In genomic region chr1:40834968-40835545, GRCh38 we compare ENCODE assay signal across 29 cellular contexts. TPM values are rescaled to one million over a fixed set of nuclear protein-coding genes. Genes with fewer than 3 reads are reported as not detected.
A peak's percentile ranks its signal among the peaks of the same experiment; 100 is the strongest.
DNase-seq lines count a peak whose midpoint lies in the region; ATAC-seq, FAIRE-seq and TF ChIP-seq lines count a peak whose summit lies in the region.
"Had no signal": no experiment of that assay in that cellular context is flagged by ENCODE, and none has a peak within 500 bp of the region (broad histone marks: within the 10 kb centered on the region; RNA-seq: fewer than 3 reads in every experiment).

No MANE protein-coding gene starts in this region.

- H2BK5ac ChIP-seq in IMR-90 (ENCODE audit: low read depth, low read length, poor library complexity, severe bottlenecking): no peak overlapping the region
- H2BK5ac ChIP-seq in neuronal stem cell (ENCODE audit: low read length): peak overlapping the region; percentile 42

- H2BK120ac ChIP-seq in IMR-90 (ENCODE audit: low read depth, low read length): no peak overlapping the region
- H2BK120ac ChIP-seq in neuronal stem cell (ENCODE audit: low read depth, low read length): no peak overlapping the region

- H3K9me3 Mint-ChIP-seq in activated T-cell treated with anti-CD3 and anti-CD28 coated beads, Interleukin-2, amount 50 U/mL, for 24 hours: no peaks in the 10 kb centered on the region

- peaks cover 8% of the 10 kb centered on the region for H3K4me1 Mint-ChIP-seq in activated T-cell treated with anti-CD3 and anti-CD28 coated beads, Interleukin-2, amount 50 U/mL, for 24 hours (ENCODE audit: low read depth)

- no peak overlapping the region for H2BK20ac ChIP-seq in IMR-90 (ENCODE audit: low read depth, low read length)

- H3K9ac ChIP-seq in IMR-90 (ENCODE audit: low read depth, low read length): no peak overlapping the region
- no peak overlapping the region for H3K9ac ChIP-seq in neuronal stem cell (ENCODE audit: low read depth, low read length, poor library complexity)
- no peak overlapping the region for H3K9ac ChIP-seq in SK-N-SH

- TF ChIP-seq RAD21 in IMR-90 (IDR thresholded peaks at IDR 0.05; ENCODE audit: low read length): no peak
- no peak for TF ChIP-seq RAD21 in SK-N-SH (IDR thresholded peaks at IDR 0.05; ENCODE audit: low read length)

- H3K23ac ChIP-seq in IMR-90 (ENCODE audit: low read depth, low read length): no peak overlapping the region
- peak overlapping the region; percentile 25 for H3K23ac ChIP-seq in neuronal stem cell (ENCODE audit: low read depth, low read length, poor library complexity)

- H2BK15ac ChIP-seq in IMR-90 (ENCODE audit: low read depth, low read length): no peak overlapping the region
- H2BK15ac ChIP-seq in neuronal stem cell (ENCODE audit: low read length): no peak overlapping the region

- H3K4me1 ChIP-seq in IMR-90 (ENCODE audit: control insufficient read depth, insufficient read depth, low read length) (no peaks in the 10 kb centered on the region), neuronal stem cell (ENCODE audit: control insufficient read depth in 2 of 2, insufficient read depth in 1 of 2, low read depth in 1 of 2, low read length in 2 of 2) (peaks cover 0 to 10% of the 10 kb centered on the region in 2 donors), SK-N-SH (ENCODE audit: control insufficient read depth in 1 of 2, insufficient read depth in 2 of 2, low read depth in 1 of 2, low read length in 1 of 2) (no peaks in the 10 kb centered on the region)
- H3K4me1 ChIP-seq: Caco-2, SJCRH30 had no signal

- no peaks in the 10 kb centered on the region for H3K36me3 Mint-ChIP-seq in activated T-cell treated with anti-CD3 and anti-CD28 coated beads, Interleukin-2, amount 50 U/mL, for 24 hours (ENCODE audit: low read depth)
- H3K36me3 Mint-ChIP-seq: CD4-positive, alpha-beta memory T cell had no signal

- peaks cover 15% of the 10 kb centered on the region for H3K27me3 ChIP-seq in IMR-90 (ENCODE audit: control insufficient read depth, insufficient read depth, low read length)
- H3K27me3 ChIP-seq in neuronal stem cell (ENCODE audit: control insufficient read depth in 3 of 3, insufficient read depth in 3 of 3, low read depth in 1 of 3, low read length in 3 of 3): peaks cover 0 to 22% (median 0%) of the 10 kb centered on the region in 3 experiments
- no peaks in the 10 kb centered on the region for H3K27me3 ChIP-seq in SK-N-SH (ENCODE audit: insufficient read depth)
- H3K27me3 ChIP-seq: SJCRH30 had no signal

- H3K4me3 ChIP-seq in IMR-90 (ENCODE audit: insufficient read depth, low read depth, low read length) (no peak overlapping the region), epithelial cell of esophagus (ENCODE audit: low read length) (no peak overlapping the region), neuronal stem cell (ENCODE audit: low read length in 2 of 2) (no peak overlapping the region), SK-N-SH (ENCODE audit: low read depth in 2 of 2, low read length in 1 of 2) (no peak overlapping the region)
- H3K4me3 ChIP-seq: K562, SJCRH30 had no signal

- H3K14ac ChIP-seq in IMR-90 (replicated peaks; ENCODE audit: low read depth, low read length) (no peak overlapping the region), neuronal stem cell (ENCODE audit: low read length) (no peak overlapping the region)

- H2AK5ac ChIP-seq in IMR-90 (ENCODE audit: low read depth, low read length) (no peak overlapping the region), neuronal stem cell (ENCODE audit: low read depth, low read length) (peak overlapping the region; percentile 57)

- H3K4me2 ChIP-seq in IMR-90 (ENCODE audit: low read depth, low read length) (no peak overlapping the region), neuronal stem cell (ENCODE audit: insufficient read depth, low read length, poor library complexity, severe bottlenecking) (no peak overlapping the region), SK-N-SH (no peak overlapping the region)

- no peak overlapping the region for H3K27ac Mint-ChIP-seq in activated T-cell treated with anti-CD3 and anti-CD28 coated beads, Interleukin-2, amount 50 U/mL, for 24 hours

- no peak overlapping the region for H2AFZ ChIP-seq in IMR-90 (replicated peaks; ENCODE audit: low read length, poor library complexity)
- H2AFZ ChIP-seq in neuronal stem cell (ENCODE audit: low read length): no peak overlapping the region
- H2AFZ ChIP-seq in SK-N-SH (ENCODE audit: low read depth): no peak overlapping the region

- H2AK9ac ChIP-seq in IMR-90 (replicated peaks; ENCODE audit: low read depth, low read length, poor library complexity): no peak overlapping the region

- in situ Hi-C loops in IMR-90 (cut with MboI; ENCODE audit: low sequenced_read_pairs): no loop called here

- no peaks in the 10 kb centered on the region; the same call in 1 of the 2 replicates for H3K9me1 ChIP-seq in IMR-90 (ENCODE audit: insufficient read depth, low read length)

- TF ChIP-seq CTCF in IMR-90 (conservative IDR thresholded peaks at IDR 0.05; ENCODE audit: low read depth, low read length) (no peak), epithelial cell of esophagus (IDR thresholded peaks at IDR 0.05; ENCODE audit: insufficient read depth, low read depth, low read length, missing control alignments) (no peak), SK-N-SH (IDR thresholded peaks at IDR 0.05) (no peak)

- H3K9me3 ChIP-seq in IMR-90 (ENCODE audit: control insufficient read depth, insufficient read depth, low read length) (no peaks in the 10 kb centered on the region), neuronal stem cell (replicated peaks in 1 of 2; ENCODE audit: control insufficient read depth in 2 of 2, insufficient read depth in 1 of 2, low read depth in 1 of 2, low read length in 2 of 2) (peaks cover under 1 to 2% of the 10 kb centered on the region in 2 donors), SK-N-SH (no peaks in the 10 kb centered on the region)
- H3K9me3 ChIP-seq: Caco-2, SJCRH30 had no signal

- TF ChIP-seq POLR2A in IMR-90 (IDR thresholded peaks at IDR 0.05; ENCODE audit: low read depth, low read length): no peak

- POLR2A ChIA-PET in IMR-90 (lab: Charles Lee; ENCODE audit: unreplicated experiment) (no interaction called here), SK-N-SH (lab: Yijun Ruan, JAX) (no interaction called here)

- ATAC-seq in IMR-90 (ENCODE audit: low read depth): no peak
- ATAC-seq: K562, PC-3, Right ventricle myocardium inferior had no signal

- dilution Hi-C loops in IMR-90 (cut with HindIII; ENCODE audit: low sequenced_read_pairs, unreplicated experiment): no loop called here

- no peak for TF ChIP-seq EP300 in SK-N-SH (IDR thresholded peaks at IDR 0.05; ENCODE audit: borderline replicate concordance in 1 of 2, low read depth in 1 of 2, low read length in 1 of 2)

- no peak overlapping the region for H4K8ac ChIP-seq in IMR-90 (ENCODE audit: low read depth in 2 of 2, low read length in 2 of 2)
- H4K8ac ChIP-seq in neuronal stem cell (ENCODE audit: low read depth, low read length): no peak overlapping the region

- H4K5ac ChIP-seq in IMR-90 (ENCODE audit: low read depth, low read length): no peak overlapping the region

- FAIRE-seq in urothelium cell line (lab: Jason Lieb, UNC): no peak
- FAIRE-seq: GM12892, GM19239, HepG2 had no signal

- DNase-seq in IMR-90 (peak; percentile 10), epithelial cell of esophagus (ENCODE audit: low read depth) (peak; percentile 24), neuronal stem cell (ENCODE audit: low spot score) (no peak), SK-N-SH (no peak), NCI-H510A treated with DMSO at 0.1 percent for 48 hours (lab: John Stamatoyannopoulos, UW) (no peak), urothelium cell line (ENCODE audit: low spot score) (no peak)
- DNase-seq in activated T-cell treated with anti-CD3 and anti-CD28 coated beads, Interleukin-2, amount 50 U/mL, for 24 hours: no peak
- DNase-seq: C1 segment of cervical spinal cord; Caco-2; CD4-positive, alpha-beta memory T cell; H7; Kasumi-1; NCI-H1105 treated with DMSO at 0.1 percent for 48 hours; NCI-H146; NCI-H1930; NCI-H2107; NCI-H446; NCI-H526; NCI-H82; NK-92 treated with Interleukin-12 subunit alpha and Interleukin-12 subunit beta, amount 100 ng/mL, for 24 hours; PC-3; SJCRH30 had no signal

- no peak overlapping the region for H3K4ac ChIP-seq in IMR-90 (ENCODE audit: low read depth, low read length)
- no peak overlapping the region for H3K4ac ChIP-seq in neuronal stem cell (ENCODE audit: low read length)

- H3K18ac ChIP-seq in IMR-90 (ENCODE audit: low read depth, low read length) (no peak overlapping the region), neuronal stem cell (ENCODE audit: low read length) (peak overlapping the region; percentile 74)

- H3K79me2 ChIP-seq in SK-N-SH (ENCODE audit: insufficient read depth): no peaks in the 10 kb centered on the region

- H3K27ac ChIP-seq in IMR-90 (ENCODE audit: insufficient read depth, low read length) (no peak overlapping the region), neuronal stem cell (replicated peaks; ENCODE audit: low read length) (no peak overlapping the region), SK-N-SH (ENCODE audit: low read depth in 2 of 2, low read length in 1 of 2) (no peak overlapping the region)
- H3K27ac ChIP-seq: SJCRH30 had no signal

- no TSS peak for BruUV-seq in IMR-90 (replicated peaks; lab: Mats Ljungman, UMichigan)

- H3K79me1 ChIP-seq in IMR-90 (ENCODE audit: low read depth in 1 of 2, low read length in 2 of 2): no peaks in the 10 kb centered on the region
- no peaks in the 10 kb centered on the region for H3K79me1 ChIP-seq in neuronal stem cell (ENCODE audit: low read depth, low read length)

- H3K4me3 Mint-ChIP-seq in activated T-cell treated with anti-CD3 and anti-CD28 coated beads, Interleukin-2, amount 50 U/mL, for 24 hours: no peak overlapping the region
- H3K4me3 Mint-ChIP-seq: CD4-positive, alpha-beta memory T cell had no signal

- H3K36me3 ChIP-seq in IMR-90 (ENCODE audit: control insufficient read depth, insufficient read depth, low read length) (no peaks in the 10 kb centered on the region), neuronal stem cell (replicated peaks in 1 of 2; ENCODE audit: control insufficient read depth in 2 of 2, insufficient read depth in 2 of 2, low read length in 2 of 2) (no peaks in the 10 kb centered on the region), SK-N-SH (replicated peaks in 1 of 2; ENCODE audit: control insufficient read depth in 1 of 2, insufficient read depth in 2 of 2, low read length in 1 of 2) (no peaks in the 10 kb centered on the region)
- H3K36me3 ChIP-seq: SJCRH30 had no signal

- no peak overlapping the region for H4K91ac ChIP-seq in IMR-90 (ENCODE audit: insufficient read depth, low read depth, low read length)
- no peak overlapping the region for H4K91ac ChIP-seq in neuronal stem cell (ENCODE audit: low read depth, low read length, poor library complexity)

- intact Hi-C loops in IMR-90 (cut with micrococcal nuclease): no loop called here

- CTCF ChIA-PET in IMR-90 (lab: Yijun Ruan, JAX): no interaction called here
- CTCF ChIA-PET in SK-N-SH (lab: Yijun Ruan, JAX): interaction anchor here (1.0 to 4.8 kb wide), 3 partner anchors 11 to 117 kb away, joined by 3 to 20 read pairs (median 6); no protein-coding TSS in a partner anchor

- WGBS in IMR-90 (ENCODE audit: extremely low coverage in 2 of 2, insufficient read length in 1 of 2), 2 experiments: 35% methylated on average over 4 of the region's 11 CpGs; no CpG with 5 or more reads in 1 of the 2 experiments
- no CpG with 5 or more reads among the region's 11 CpGs for WGBS in neuronal stem cell (ENCODE audit: extremely low coverage in 2 of 2, insufficient read length in 2 of 2, insufficient replicate concordance in 1 of 2), 2 donors
- WGBS in SK-N-SH (ENCODE audit: low lambda C conversion rate): 87% methylated on average over 6 of the region's 11 CpGs

- H3F3A ChIP-seq in SK-N-SH (replicated peaks; ENCODE audit: insufficient read depth): no peaks in the 10 kb centered on the region

- no peaks in the 10 kb centered on the region for H3K9me2 ChIP-seq in SK-N-SH

- no peaks in the 10 kb centered on the region for H3K27me3 Mint-ChIP-seq in activated T-cell treated with anti-CD3 and anti-CD28 coated beads, Interleukin-2, amount 50 U/mL, for 24 hours
- H3K27me3 Mint-ChIP-seq: CD4-positive, alpha-beta memory T cell had no signal

- peak overlapping the region; percentile 34 for H2BK12ac ChIP-seq in neuronal stem cell (ENCODE audit: low read length)

- no peaks in the 10 kb centered on the region; the same call in 1 of the 2 replicates for H4K20me1 ChIP-seq in IMR-90 (ENCODE audit: insufficient read depth, low read length)
- no peaks in the 10 kb centered on the region for H4K20me1 ChIP-seq in SK-N-SH (ENCODE audit: insufficient read depth)

- no peak overlapping the region for H3K56ac ChIP-seq in IMR-90 (ENCODE audit: extremely low read depth, insufficient read depth, low read length)

RNA-seq across cellular contexts. Expression of gene CITED4, which starts 27.1 kb away (rescaled TPM):
- under 0.01 and 0.28 TPM in 2 replicates for total RNA-seq in IMR-90 (2012; rRNA removed)
- polyA plus RNA-seq in IMR-90 (2012; rRNA removed) (1.6 and 2.2 TPM in 2 replicates), SK-N-SH (2012; rRNA removed) (5.9 and 10.1 TPM in 2 replicates)
- 1.7 and 7.4 TPM in 2 replicates for polyA plus RNA-seq in IMR-90 (2012; cell fraction: cytosol; rRNA removed)
- 1.2 and 3.1 TPM in 2 replicates for polyA plus RNA-seq in IMR-90 (2012; cell fraction: nucleus; rRNA removed; ENCODE audit: low replicate concordance)
- 17.7 TPM for polyA plus RNA-seq in neuronal stem cell (2013, experiment 1 of 2)
- polyA plus RNA-seq in neuronal stem cell (2013, experiment 2 of 2): 17.8 TPM
- 6.7 and 10.0 TPM in 2 replicates for polyA plus RNA-seq in SK-N-SH (2012; cell fraction: cytosol; rRNA removed)
- 5.6 and 13.0 TPM in 2 replicates for polyA plus RNA-seq in SK-N-SH (2012; cell fraction: nucleus; rRNA removed)
- total RNA-seq: HT1080, SJCRH30 had no signal

RNA-seq across cellular contexts. Expression of gene KCNQ4, which starts 51.5 kb away (rescaled TPM):
- total RNA-seq in IMR-90 (2012; rRNA removed): not detected in 2 replicates
- polyA plus RNA-seq in IMR-90 (2012; rRNA removed): 0.07 and 0.09 TPM in 2 replicates
- polyA plus RNA-seq in IMR-90 (2012; cell fraction: cytosol; rRNA removed): 0.01 and 0.04 TPM in 2 replicates
- 0.33 and 0.48 TPM in 2 replicates for polyA plus RNA-seq in IMR-90 (2012; cell fraction: nucleus; rRNA removed; ENCODE audit: low replicate concordance)
- 3.1 TPM for polyA plus RNA-seq in neuronal stem cell (2013, experiment 1 of 2)
- polyA plus RNA-seq in neuronal stem cell (2013, experiment 2 of 2): 3.2 TPM
- polyA plus RNA-seq in SK-N-SH (2012; rRNA removed): 0.05 and 0.15 TPM in 2 replicates
- 0.03 and 0.05 TPM in 2 replicates for polyA plus RNA-seq in SK-N-SH (2012; cell fraction: cytosol; rRNA removed)
- polyA plus RNA-seq in SK-N-SH (2012; cell fraction: nucleus; rRNA removed): 0.43 and 0.44 TPM in 2 replicates
- total RNA-seq: MCF 10A had no signal

Comparison
In these comparisons a context has a peak if more than half of its experiments do, and no peak if none do; other contexts are left out.
1. DNase-seq: peak in IMR-90 (single experiment) and epithelial cell of esophagus (single experiment); none in neuronal stem cell (single experiment), SK-N-SH (single experiment), NCI-H510A treated with DMSO at 0.1 percent for 48 hours (single experiment), activated T-cell treated with anti-CD3 and anti-CD28 coated beads, Interleukin-2, amount 50 U/mL, for 24 hours (single experiment) and urothelium cell line (single experiment).